In genomic region chr2:87883641-87884040, GRCh38 we compare ENCODE assay signal across 8 cellular contexts. TPM values are rescaled to one million over a fixed set of nuclear protein-coding genes. Genes with fewer than 3 reads are reported as not detected.
DNase-seq lines count a peak whose midpoint lies in the region; ATAC-seq, FAIRE-seq and TF ChIP-seq lines count a peak whose summit lies in the region.
"Not testable (repeated sequence)": the region's sequence is repeated elsewhere in the genome, so short reads cannot be mapped to it uniquely, and the experiment has no call there.
"Had no signal": no experiment of that assay in that cellular context is flagged by ENCODE, and none has a peak within 500 bp of the region (broad histone marks: within the 10 kb centered on the region; RNA-seq: fewer than 3 reads in every experiment).

No MANE protein-coding gene starts in this region.

- not testable (repeated sequence) for TF ChIP-seq EP300 in HepG2 (IDR thresholded peaks at IDR 0.05; ENCODE audit: low read depth in 2 of 2, low read length in 2 of 2); HepG2 (CRISPR knock-in tag; IDR thresholded peaks at IDR 0.05; ENCODE audit: borderline replicate concordance)

- TF ChIP-seq CTCF in HepG2 (CRISPR knock-in tag; IDR thresholded peaks at IDR 0.05); right lobe of liver (IDR thresholded peaks at IDR 0.05): not testable (repeated sequence)

- CTCF ChIA-PET in HepG2 (lab: Yijun Ruan, JAX; ENCODE audit: low intra/inter-chr PET ratio, low total read pairs), result not testable (repeated sequence)

- H3K79me2 ChIP-seq in HepG2 (ENCODE audit: insufficient read depth, low read length), result not testable (repeated sequence)

- TF ChIP-seq POLR2A in H54 (IDR thresholded peaks at IDR 0.05; ENCODE audit: low read depth, low read length); HepG2 (IDR thresholded peaks at IDR 0.05; ENCODE audit: insufficient read depth in 1 of 2, low read depth in 2 of 2, low read length in 2 of 2); right lobe of liver (IDR thresholded peaks at IDR 0.05): not testable (repeated sequence)

- not testable (repeated sequence) for H3K27ac ChIP-seq in HepG2 (ENCODE audit: extremely low read length, insufficient read depth, low read length); right lobe of liver

- 1% methylated on average over 5 of the region's 5 CpGs for WGBS in HepG2 (ENCODE audit: low lambda C conversion rate)
- WGBS in right lobe of liver (ENCODE audit: insufficient coverage, low coverage, low lambda C conversion rate, missing lambda C conversion rate), result 35% methylated on average over 5 of the region's 5 CpGs

- peak; percentile 19 for ATAC-seq in left lobe of liver
- peak; percentile 31; the same call in 1 of the 3 replicates for ATAC-seq in HepG2
- ATAC-seq in right lobe of liver, result peak in 3 of 4 donors; percentile 57 to 72 (median 61)

- H4K20me1 ChIP-seq in HepG2 (ENCODE audit: insufficient read depth, low read length), result not testable (repeated sequence)

- not testable (repeated sequence) for H3K4me3 ChIP-seq in HepG2 (replicated peaks in 1 of 3; ENCODE audit: insufficient read depth in 1 of 3, low read depth in 2 of 3, low read length in 3 of 3)
- H3K4me3 ChIP-seq in right lobe of liver, result peak overlapping the region in 1 of 3 donors; percentile 32

- H2AFZ ChIP-seq in HepG2 (ENCODE audit: low read length), result not testable (repeated sequence)

- H3K27me3 ChIP-seq in HepG2 (ENCODE audit: control insufficient read depth in 1 of 2, insufficient read depth in 2 of 2, low read length in 2 of 2); right lobe of liver: not testable (repeated sequence)

- TF ChIP-seq RAD21 in HepG2 (CRISPR knock-in tag; IDR thresholded peaks at IDR 0.05), result not testable (repeated sequence)

- POLR2A ChIA-PET in HepG2 (lab: Yijun Ruan, JAX), result not testable (repeated sequence)

- H3K9ac ChIP-seq in HepG2 (ENCODE audit: insufficient read depth, low read depth, low read length), result not testable (repeated sequence)

- H3K36me3 ChIP-seq in HepG2 (replicated peaks in 1 of 2; ENCODE audit: control insufficient read depth in 1 of 2, insufficient read depth in 2 of 2, low read length in 2 of 2); right lobe of liver: not testable (repeated sequence)

- H3K9me3 ChIP-seq in HepG2 (ENCODE audit: low read length); right lobe of liver: not testable (repeated sequence)

- peak; percentile 62 for FAIRE-seq in H54 (lab: Jason Lieb, UNC)
- FAIRE-seq in HepG2 (lab: Jason Lieb, UNC), result not testable (repeated sequence)

- not testable (repeated sequence) for H3K4me1 ChIP-seq in HepG2 (ENCODE audit: insufficient read depth, low read length); right lobe of liver

- not testable (repeated sequence) for BruUV-seq in HepG2 (replicated peaks; lab: Mats Ljungman, UMichigan)

- not testable (repeated sequence) for DNase-seq in H54 (ENCODE audit: insufficient read length, low spot score); left lobe of liver (ENCODE audit: low spot score); HepG2 (ENCODE audit: low spot score); right lobe of liver
- peak; percentile 0 for DNase-seq in HT1080 (ENCODE audit: low read depth)

- intact Hi-C loops in HepG2 (cut with micrococcal nuclease; ENCODE audit: unreplicated experiment); right lobe of liver (cut with DNase I): not testable (repeated sequence)

- in situ Hi-C loops in HepG2 (cut with HindIII; ENCODE audit: extremely low pct_ligation_motif_present, low pct_unique_long_range_greater_than_20kb), result not testable (repeated sequence)

- H3K4me2 ChIP-seq in HepG2 (ENCODE audit: low read depth, low read length), result peak overlapping the region; percentile 12; the same call in 1 of the 2 replicates

TF ChIP-seq in HepG2, 621 proteins besides CTCF, POLR2A, EP300 and RAD21:
- TF ChIP-seq ONECUT2 (CRISPR knock-in tag; IDR thresholded peaks at IDR 0.05) (peak; percentile 55), CEBPG (CRISPR knock-in tag; IDR thresholded peaks at IDR 0.05) (peak; percentile 57), GATAD2A (CRISPR knock-in tag; IDR thresholded peaks at IDR 0.05) (peak; percentile 57)

RNA-seq across cellular contexts. Expression of gene RGPD2, which starts 58.0 kb away (rescaled TPM):
- 0.20 TPM in 1 of 2 replicates, not detected in the other for total RNA-seq in HT1080 (2014; rRNA removed; shearing (Covaris generic))
- not detected in 2 replicates for polyA plus RNA-seq in HT1080 (2015; cell fraction: cytosol; rRNA removed)
- polyA plus RNA-seq in HT1080 (2015; cell fraction: nucleus; rRNA removed), result 0.29 and 0.73 TPM in 2 replicates
- total RNA-seq in left lobe of liver (0.38 TPM), HepG2 (2016; rRNA removed; fragmentation: Illumina TruSeq; extraction: Trizol) (2.0 and 2.8 TPM in 2 replicates), right lobe of liver (1 to 10 TPM in 4 of 6 experiments, under 1 TPM in 2; 0.44 to 4.1 (median 1.2) TPM)
- total RNA-seq in HepG2 (2016; cell fraction: cytosol; rRNA removed; fragmentation: Illumina TruSeq; extraction: Trizol; ENCODE audit: low read depth), result not detected in 2 replicates
- 2.5 and 2.6 TPM in 2 replicates for total RNA-seq in HepG2 (2016; cell fraction: insoluble cytoplasmic fraction; rRNA removed; fragmentation: Illumina TruSeq; extraction: Trizol)
- total RNA-seq in HepG2 (2016; cell fraction: membrane; rRNA removed; fragmentation: Illumina TruSeq; extraction: Trizol), result 1.1 and 1.5 TPM in 2 replicates
- 3.4 TPM in 2 replicates for total RNA-seq in HepG2 (2016; cell fraction: nucleus; rRNA removed; fragmentation: Illumina TruSeq; extraction: Trizol)
- 0.57 and 0.68 TPM in 2 replicates for polyA plus RNA-seq in HepG2 (2011; rRNA removed)
- polyA plus RNA-seq in HepG2 (2011; cell fraction: cytosol; rRNA removed), result not detected in 2 replicates
- polyA plus RNA-seq in HepG2 (2011; cell fraction: nucleus; rRNA removed), result 0.09 TPM in 1 of 2 replicates, not detected in the other
- polyA plus RNA-seq in HepG2 (2012), result 0.79 and 1.9 TPM in 2 replicates
- not detected in 2 replicates for polyA plus RNA-seq in HepG2 (2016; cell fraction: cytosol; fragmentation: Illumina TruSeq; extraction: Trizol; ENCODE audit: low read depth)
- 0.81 and 0.86 TPM in 2 replicates for polyA plus RNA-seq in HepG2 (2016; cell fraction: insoluble cytoplasmic fraction; fragmentation: Illumina TruSeq; extraction: Trizol; ENCODE audit: low read depth)
- 0.66 TPM in 1 of 2 replicates, not detected in the other for polyA plus RNA-seq in HepG2 (2016; cell fraction: membrane; fragmentation: Illumina TruSeq; extraction: Trizol; ENCODE audit: low read depth)
- polyA plus RNA-seq in HepG2 (2016; cell fraction: nucleus; fragmentation: Illumina TruSeq; extraction: Trizol; ENCODE audit: insufficient read depth, low read depth), result 1.9 and 2.5 TPM in 2 replicates
- 0.07 TPM in 1 of 2 replicates, not detected in the other for polyA minus RNA-seq in HepG2 (2011; rRNA and poly(A)+ RNA removed; ENCODE audit: low replicate concordance)
- 1.5 and 1.8 TPM in 2 replicates for polyA minus RNA-seq in HepG2 (2011; cell fraction: cytosol; rRNA and poly(A)+ RNA removed)
- polyA minus RNA-seq in HepG2 (2011; cell fraction: nucleus; rRNA and poly(A)+ RNA removed), result 2.1 and 2.6 TPM in 2 replicates
- total RNA-seq: A172, Calu3, Daoy had no signal
